20 cellular contexts compared by ENCODE assay signal in genomic region chr7:141232286-141233051, GRCh38.
DNase-seq lines count a peak whose midpoint lies in the region; ATAC-seq and TF ChIP-seq lines count a peak whose summit lies in the region.
"Had no signal": no experiment of that assay in that cellular context is flagged by ENCODE, and none has a peak within 500 bp of the region (broad histone marks: within the 10 kb centered on the region; RNA-seq: fewer than 3 reads in every experiment).

No MANE protein-coding gene starts in this region.

- no peak overlapping the region for H3K18ac ChIP-seq in trophoblast cell (ENCODE audit: low read length)

- no CpG with 5 or more reads among the region's 4 CpGs for WGBS in trophoblast cell (ENCODE audit: extremely low coverage, insufficient coverage, insufficient read length)
- 62 to 79% (median 64%) methylated on average over 4 of the region's 4 CpGs for WGBS in ovary, 3 donors

- H3K79me2 ChIP-seq in trophoblast cell (ENCODE audit: control insufficient read depth, insufficient read depth, low read length, poor library complexity), result no peaks in the 10 kb centered on the region

- DNase-seq in A673 (ENCODE audit: low spot score) (peak; percentile 26), NCI-H526 (lab: John Stamatoyannopoulos, UW) (peak; percentile 27 to 57), SK-N-MC (ENCODE audit: low read depth, low spot score) (peak; percentile 89), trophoblast cell (peak; percentile 31 to 81), ovary (no peak)
- no peak for DNase-seq in activated CD8-positive, alpha-beta T cell treated with anti-CD3 and anti-CD28 coated beads for 36 hours
- DNase-seq: ACHN; BE2C; CD4-positive, alpha-beta memory T cell; CD4-positive, CD25-positive, alpha-beta regulatory T cell; CD8-positive, alpha-beta memory T cell; COR-L47; DMS79 treated with DMSO at 0.1 percent for 48 hours; GF-D8 had no signal

- intact Hi-C loops in A673 (cut with micrococcal nuclease; ENCODE audit: unreplicated experiment) (loop anchor here (5.0 kb wide), 1 partner anchor 420 kb away; no protein-coding TSS in a partner anchor), ovary (cut with DNase I) (no loop called here)
- intact Hi-C loops in activated CD8-positive, alpha-beta T cell treated with anti-CD3 and anti-CD28 coated beads for 36 hours (cut with micrococcal nuclease), result no loop called here

- H3K4me1 ChIP-seq in A673 (ENCODE audit: insufficient read depth, low read length, poor library complexity, severe bottlenecking) (peaks cover 2% of the 10 kb centered on the region), trophoblast cell (ENCODE audit: control insufficient read depth in 1 of 2, insufficient read depth in 2 of 2, low read length in 2 of 2) (peaks cover 0 to 2% of the 10 kb centered on the region in 2 experiments), ovary (ENCODE audit: insufficient read depth) (no peaks in the 10 kb centered on the region)
- H3K4me1 ChIP-seq: A549, BE2C, BLaER1 had no signal

- H3K27ac ChIP-seq in A673 (ENCODE audit: low read depth, low read length, poor library complexity, severe bottlenecking), result no peak overlapping the region
- peak overlapping the region; percentile 95 for H3K27ac ChIP-seq in SK-N-MC
- no peak overlapping the region for H3K27ac ChIP-seq in trophoblast cell (ENCODE audit: low read depth, low read length)
- H3K27ac ChIP-seq in ovary, result no peak overlapping the region
- H3K27ac ChIP-seq: 22Rv1, A549, BLaER1 had no signal

- H3K36me3 ChIP-seq in A673 (ENCODE audit: insufficient read depth, low read length, poor library complexity, severe bottlenecking), result no peaks in the 10 kb centered on the region
- H3K36me3 ChIP-seq in SK-N-MC (ENCODE audit: insufficient read depth, low read length), result no peaks in the 10 kb centered on the region
- no peaks in the 10 kb centered on the region for H3K36me3 ChIP-seq in trophoblast cell (ENCODE audit: control insufficient read depth in 1 of 2, insufficient read depth in 2 of 2, low read length in 2 of 2)
- H3K36me3 ChIP-seq in ovary, result no peaks in the 10 kb centered on the region
- H3K36me3 ChIP-seq: BE2C, BLaER1 had no signal

- no peak overlapping the region for H3K27ac Mint-ChIP-seq in activated CD8-positive, alpha-beta T cell treated with anti-CD3 and anti-CD28 coated beads for 36 hours
- H3K27ac Mint-ChIP-seq: CD14-positive monocyte; CD4-positive, alpha-beta memory T cell; CD4-positive, CD25-positive, alpha-beta regulatory T cell; CD8-positive, alpha-beta memory T cell had no signal

- H3K23ac ChIP-seq in trophoblast cell (ENCODE audit: low read length), result no peak overlapping the region

- no peak overlapping the region for H3K4me3 Mint-ChIP-seq in activated CD8-positive, alpha-beta T cell treated with anti-CD3 and anti-CD28 coated beads for 36 hours
- H3K4me3 Mint-ChIP-seq: CD14-positive monocyte; CD4-positive, alpha-beta memory T cell; CD4-positive, CD25-positive, alpha-beta regulatory T cell; CD8-positive, alpha-beta memory T cell had no signal

- no peaks in the 10 kb centered on the region for H3K36me3 Mint-ChIP-seq in activated CD8-positive, alpha-beta T cell treated with anti-CD3 and anti-CD28 coated beads for 36 hours (ENCODE audit: low read depth)
- H3K36me3 Mint-ChIP-seq: CD14-positive monocyte; CD4-positive, alpha-beta memory T cell; CD4-positive, CD25-positive, alpha-beta regulatory T cell; CD8-positive, alpha-beta memory T cell had no signal

- H2AFZ ChIP-seq in trophoblast cell (ENCODE audit: insufficient read depth, low read length, poor library complexity), result no peak overlapping the region

- no peak for TF ChIP-seq POLR2A in ovary (IDR thresholded peaks at IDR 0.05)

- no peak overlapping the region for H3K14ac ChIP-seq in trophoblast cell (ENCODE audit: low read length)

- no peak overlapping the region for H3K4ac ChIP-seq in trophoblast cell (ENCODE audit: low read depth, low read length)

- H3K9ac ChIP-seq in SK-N-MC (ENCODE audit: insufficient read length) (no peak overlapping the region), trophoblast cell (ENCODE audit: low read length) (no peak overlapping the region)
- H3K9ac ChIP-seq: BLaER1 had no signal

- CTCF ChIA-PET in A673 (lab: Charles Lee), result interaction anchor here (0.5 to 1.4 kb wide), 2 partner anchors 217 to 1106 kb away, joined by 3 read pairs; partner anchors contain the start of gene MRPS33
- CTCF ChIA-PET in activated CD8-positive, alpha-beta T cell treated with anti-CD3 and anti-CD28 coated beads for 36 hours (lab: Charles Lee), result no interaction called here

- no peaks in the 10 kb centered on the region for H3K4me1 Mint-ChIP-seq in activated CD8-positive, alpha-beta T cell treated with anti-CD3 and anti-CD28 coated beads for 36 hours (ENCODE audit: low read depth)
- H3K4me1 Mint-ChIP-seq: CD14-positive monocyte; CD4-positive, alpha-beta memory T cell; CD4-positive, CD25-positive, alpha-beta regulatory T cell; CD8-positive, alpha-beta memory T cell had no signal

- ATAC-seq in activated CD8-positive, alpha-beta T cell treated with anti-CD3 and anti-CD28 coated beads for 36 hours, result no peak
- ATAC-seq in HG03280 (IDR thresholded peaks at IDR 0.05; ENCODE audit: unreplicated experiment), result no peak
- ATAC-seq in HG02970 (IDR thresholded peaks at IDR 0.05; ENCODE audit: low FRiP score, unreplicated experiment), result no peak

- H2BK12ac ChIP-seq in trophoblast cell (ENCODE audit: low read length), result no peak overlapping the region

- TF ChIP-seq EP300 in ovary (IDR thresholded peaks at IDR 0.05), result no peak

- no peaks in the 10 kb centered on the region for H3K9me3 ChIP-seq in A673 (ENCODE audit: low read depth, low read length, poor library complexity, severe bottlenecking)
- no peaks in the 10 kb centered on the region for H3K9me3 ChIP-seq in SK-N-MC (ENCODE audit: low read depth, low read length)
- no peaks in the 10 kb centered on the region for H3K9me3 ChIP-seq in trophoblast cell (ENCODE audit: insufficient read depth, low read depth, low read length)
- no peaks in the 10 kb centered on the region for H3K9me3 ChIP-seq in ovary
- H3K9me3 ChIP-seq: A549, BE2C, BLaER1 had no signal

- H4K91ac ChIP-seq in trophoblast cell (ENCODE audit: low read depth, low read length), result no peak overlapping the region

- TF ChIP-seq CTCF in A673 (conservative IDR thresholded peaks at IDR 0.05; ENCODE audit: low read depth, low read length), result no peak
- TF ChIP-seq CTCF in activated CD8-positive, alpha-beta T cell treated with anti-CD3 and anti-CD28 coated beads for 36 hours (IDR thresholded peaks at IDR 0.05), result no peak
- TF ChIP-seq CTCF in ovary (IDR thresholded peaks at IDR 0.05), result no peak

- H2BK120ac ChIP-seq in trophoblast cell (ENCODE audit: insufficient read depth, low read length, poor library complexity), result no peak overlapping the region

- BruUV-seq in A673 (replicated peaks; lab: Mats Ljungman, UMichigan), result no TSS peak

- no peaks in the 10 kb centered on the region for H3K9me3 Mint-ChIP-seq in activated CD8-positive, alpha-beta T cell treated with anti-CD3 and anti-CD28 coated beads for 36 hours
- H3K9me3 Mint-ChIP-seq: CD14-positive monocyte; CD4-positive, alpha-beta memory T cell had no signal

- H3K4me3 ChIP-seq in A673 (ENCODE audit: low read depth, low read length, poor library complexity, severe bottlenecking), result no peak overlapping the region
- H3K4me3 ChIP-seq in SK-N-MC, result peak overlapping the region; percentile 68
- H3K4me3 ChIP-seq in trophoblast cell (ENCODE audit: low read depth, low read length), result no peak overlapping the region
- no peak overlapping the region for H3K4me3 ChIP-seq in ovary
- H3K4me3 ChIP-seq: A549, BLaER1 had no signal

- H2AK5ac ChIP-seq in trophoblast cell (ENCODE audit: low read length), result no peak overlapping the region

- H3K79me1 ChIP-seq in trophoblast cell (ENCODE audit: low read length), result no peaks in the 10 kb centered on the region

- peaks cover 19% of the 10 kb centered on the region for H3K27me3 Mint-ChIP-seq in activated CD8-positive, alpha-beta T cell treated with anti-CD3 and anti-CD28 coated beads for 36 hours

- POLR2A ChIA-PET in A673 (lab: Charles Lee; ENCODE audit: low non-redundant PET), result interaction anchor here (0.6 kb wide), 1 partner anchor 37 kb away, joined by 3 read pairs; no protein-coding TSS in a partner anchor
- POLR2A ChIA-PET in activated CD8-positive, alpha-beta T cell treated with anti-CD3 and anti-CD28 coated beads for 36 hours (lab: Charles Lee), result no interaction called here

- H3K4me2 ChIP-seq in trophoblast cell (ENCODE audit: low read length), result no peak overlapping the region
- H3K4me2 ChIP-seq: A549, BLaER1 had no signal

- H4K8ac ChIP-seq in trophoblast cell (ENCODE audit: low read depth, low read length), result no peak overlapping the region

- H3K27me3 ChIP-seq in A673 (replicated peaks; ENCODE audit: insufficient read depth, low read depth, low read length, poor library complexity) (no peaks in the 10 kb centered on the region), trophoblast cell (ENCODE audit: insufficient read depth, low read length) (no peaks in the 10 kb centered on the region), ovary (no peaks in the 10 kb centered on the region)
- H3K27me3 ChIP-seq: BE2C, BLaER1 had no signal

- no peak overlapping the region for H4K12ac ChIP-seq in trophoblast cell (ENCODE audit: low read depth, low read length)

- H2BK5ac ChIP-seq in trophoblast cell (ENCODE audit: low read depth, low read length, poor library complexity), result no peak overlapping the region

Comparison
In these comparisons a context has a peak if more than half of its experiments do, and no peak if none do; other contexts are left out.
1. DNase-seq: peak in A673 (single experiment), NCI-H526 (2 of 2), SK-N-MC (single experiment) and trophoblast cell (2 of 2); none in activated CD8-positive, alpha-beta T cell treated with anti-CD3 and anti-CD28 coated beads for 36 hours (single experiment) and ovary (0 of 5).